In the genomic region with DNA sequence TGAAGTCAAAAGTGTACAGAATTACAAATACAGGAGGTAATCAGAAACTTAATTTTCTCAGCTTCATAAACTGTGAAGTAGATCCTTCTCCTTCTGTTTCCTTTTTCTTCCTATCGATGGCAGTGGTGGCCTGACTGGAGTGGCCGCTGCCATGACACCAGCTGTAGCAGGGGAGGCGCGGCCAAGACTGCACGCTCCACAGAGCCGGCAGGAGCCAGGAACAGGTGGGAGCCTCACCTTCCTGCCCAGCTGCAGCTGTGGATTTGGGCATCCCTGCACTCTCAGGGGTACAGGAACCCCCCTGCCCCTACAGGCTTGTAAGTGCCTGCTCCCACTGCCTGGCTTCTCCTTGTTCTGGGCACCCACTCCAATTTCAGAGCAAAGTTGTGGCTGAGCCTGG, we compare ENCODE assay signal across 23 cellular contexts.
"Had no signal": no experiment of that assay in that cellular context is flagged by ENCODE, and none has a peak within 500 bp of the region (broad histone marks: within the 10 kb centered on the region; RNA-seq: fewer than 3 reads in every experiment).

No MANE protein-coding gene starts in this region.

- DNase-seq: activated CD4-positive, alpha-beta T cell treated with anti-CD3 and anti-CD28 coated beads for 48 hours; activated CD4-positive, alpha-beta T cell treated with anti-CD3 and anti-CD28 coated beads, Interleukin-2, amount 50 U/mL, for 4 hours; activated CD4-positive, CD25-positive, alpha-beta regulatory T cell treated with anti-CD3 and anti-CD28 coated beads, Interleukin-2, amount 50 U/mL, for 72 hours; activated CD8-positive, alpha-beta memory T cell treated with anti-CD3 and anti-CD28 coated beads, Interleukin-2, amount 50 U/mL, for 48 hours; activated CD8-positive, alpha-beta T cell treated with anti-CD3 and anti-CD28 coated beads, Interleukin-2, amount 10 ng/mL, durations not matched to agents 7 days and 5 days; activated naive CD4-positive, alpha-beta T cell treated with anti-CD3 and anti-CD28 coated beads, Interleukin-2, amount 50 U/mL, for 16 hours; activated naive CD8-positive, alpha-beta T cell treated with anti-CD3 and anti-CD28 coated beads, Interleukin-2, amount 10 ng/mL, durations not matched to agents 7 days and 5 days; activated T-cell treated with anti-CD3 and anti-CD28 coated beads, Interleukin-2, amount 50 U/mL, for 1 hour; anterior cingulate cortex; cerebellar nuclear complex; Kasumi-1; KBM-7; NCI-H1048; NCI-H146; NCI-H187 treated with DMSO at 0.1 percent for 48 hours; NCI-H2107; NCI-H2227 treated with DMSO at 0.1 percent for 48 hours; NCI-H446 treated with DMSO at 0.1 percent for 48 hours; NCI-H526 treated with DMSO at 0.1 percent for 48 hours; PC-9; SHP77 treated with DMSO at 0.1 percent for 48 hours had no signal

- H3K4me3 ChIP-seq: adrenal gland, PC-9 had no signal

- H3K27me3 ChIP-seq: adrenal gland had no signal

- H3K36me3 Mint-ChIP-seq: activated naive CD8-positive, alpha-beta T cell treated with anti-CD3 and anti-CD28 coated beads, Interleukin-2, amount 10 ng/mL, durations not matched to agents 7 days and 5 days had no signal

- H3K27ac Mint-ChIP-seq: activated CD8-positive, alpha-beta T cell treated with anti-CD3 and anti-CD28 coated beads, Interleukin-2, amount 10 ng/mL, durations not matched to agents 7 days and 5 days; activated naive CD8-positive, alpha-beta T cell treated with anti-CD3 and anti-CD28 coated beads, Interleukin-2, amount 10 ng/mL, durations not matched to agents 7 days and 5 days; T-helper 1 cell treated with Interleukin-12 subunit alpha and Interleukin-12 subunit beta and Interleukin-4 antibody, amounts not matched to agents 30 μg/mL and 1 μg/mL, for 36 hours had no signal

- H3K9me3 Mint-ChIP-seq: activated naive CD8-positive, alpha-beta T cell treated with anti-CD3 and anti-CD28 coated beads, Interleukin-2, amount 10 ng/mL, durations not matched to agents 7 days and 5 days; T-helper 1 cell treated with Interleukin-12 subunit alpha and Interleukin-12 subunit beta and Interleukin-4 antibody, amounts not matched to agents 30 μg/mL and 1 μg/mL, for 36 hours had no signal

- H3K4me3 Mint-ChIP-seq: activated CD8-positive, alpha-beta T cell treated with anti-CD3 and anti-CD28 coated beads, Interleukin-2, amount 10 ng/mL, durations not matched to agents 7 days and 5 days; activated naive CD8-positive, alpha-beta T cell treated with anti-CD3 and anti-CD28 coated beads, Interleukin-2, amount 10 ng/mL, durations not matched to agents 7 days and 5 days; T-helper 1 cell treated with Interleukin-12 subunit alpha and Interleukin-12 subunit beta and Interleukin-4 antibody, amounts not matched to agents 30 μg/mL and 1 μg/mL, for 36 hours had no signal

- H3K4me1 Mint-ChIP-seq: activated naive CD8-positive, alpha-beta T cell treated with anti-CD3 and anti-CD28 coated beads, Interleukin-2, amount 10 ng/mL, durations not matched to agents 7 days and 5 days had no signal

- H3K27ac ChIP-seq: PC-9 had no signal
